ENCODE assay signal across 21 cellular contexts in genomic region chr16:10111156-10111761, GRCh38.
"Had no signal": no experiment of that assay in that cellular context is flagged by ENCODE, and none has a peak within 500 bp of the region (broad histone marks: within the 10 kb centered on the region; RNA-seq: fewer than 3 reads in every experiment).

No MANE protein-coding gene starts in this region.

- H3K27ac ChIP-seq: esophagus muscularis mucosa, foreskin keratinocyte, gastroesophageal sphincter, heart right ventricle, left lung, lower lobe of right lung had no signal

- FAIRE-seq: colon, endothelial cell of umbilical vein, frontal cortex, islet of Langerhans, keratinocyte had no signal

- H3K36me3 ChIP-seq: esophagus muscularis mucosa, gastroesophageal sphincter, heart right ventricle, left lung, lower lobe of right lung had no signal

- ATAC-seq: foreskin keratinocyte; gastroesophageal sphincter; heart right ventricle; left cardiac atrium; left lung; left ventricle myocardium superior; lower lobe of right lung; mucosa of descending colon; naive thymus-derived CD8-positive, alpha-beta T cell had no signal

- DNase-seq: cortex of kidney; effector memory CD4-positive, alpha-beta T cell; foreskin keratinocyte; head of caudate nucleus; heart right ventricle; hippocampal formation; left cardiac atrium; left lung; left ventricle myocardium superior; lower lobe of right lung; mesendoderm; mucosa of descending colon; naive B cell; naive thymus-derived CD8-positive, alpha-beta T cell had no signal

- H3K4me1 ChIP-seq: foreskin keratinocyte, heart right ventricle, left lung, lower lobe of right lung had no signal

- H3K27me3 ChIP-seq: esophagus muscularis mucosa, foreskin keratinocyte, gastroesophageal sphincter, left lung had no signal

- H3K4me3 ChIP-seq: esophagus muscularis mucosa, gastroesophageal sphincter, heart right ventricle, left lung, lower lobe of right lung, mucosa of descending colon had no signal

- H3K9me3 ChIP-seq: esophagus muscularis mucosa, gastroesophageal sphincter, heart right ventricle, left lung, lower lobe of right lung, mucosa of descending colon had no signal
